Comparison of ENCODE assay signal across 27 cellular contexts in genomic region chr9:114475412-114476136, GRCh38.
"Had no signal": no experiment of that assay in that cellular context is flagged by ENCODE, and none has a peak within 500 bp of the region (broad histone marks: within the 10 kb centered on the region; RNA-seq: fewer than 3 reads in every experiment).

No MANE protein-coding gene starts in this region.

- ATAC-seq: activated T-cell treated with anti-CD3 and anti-CD28 coated beads, Interleukin-2, amount 50 U/mL, for 72 hours; gastrocnemius medialis; pancreas; right lobe of liver had no signal

- H3K27me3 Mint-ChIP-seq: central memory CD8-positive, alpha-beta T cell; type B pancreatic cell had no signal

- DNase-seq: activated CD4-positive, alpha-beta T cell treated with anti-CD3 and anti-CD28 coated beads for 1 hour; activated CD4-positive, alpha-beta T cell treated with anti-CD3 and anti-CD28 coated beads, Interleukin-2, amount 50 U/mL, for 4 hours; activated effector memory CD4-positive, alpha-beta T cell treated with anti-CD3 and anti-CD28 coated beads, Interleukin-2, amount 50 U/mL, for 16 hours; activated naive CD4-positive, alpha-beta T cell treated with anti-CD3 and anti-CD28 coated beads, Interleukin-2, amount 10 ng/mL, durations not matched to agents 7 days and 5 days; activated T-cell treated with anti-CD3 and anti-CD28 coated beads, Interleukin-2, amount 50 U/mL, for 72 hours; amniotic stem cell; effector memory CD4-positive, alpha-beta T cell; esophagus squamous epithelium; gastrocnemius medialis; hippocampal formation; left ventricle myocardium inferior; mammary epithelial cell; midbrain; right lobe of liver; stimulated activated CD4-positive, alpha-beta T cell treated with anti-CD3 and anti-CD28 coated beads, Interleukin-1b, Interleukin-23, amount 100 ng/mL, for 48 hours; SW 1271 had no signal

- H3K36me3 ChIP-seq: breast epithelium, gastrocnemius medialis, left ventricle myocardium inferior, neutrophil, pancreas, right lobe of liver, thoracic aorta had no signal

- H3K9me3 ChIP-seq: breast epithelium, esophagus squamous epithelium, gastrocnemius medialis, left ventricle myocardium inferior, neutrophil, pancreas, right lobe of liver, thoracic aorta, vagina had no signal

- H3K27me3 ChIP-seq: breast epithelium, esophagus squamous epithelium, gastrocnemius medialis, pancreas, right lobe of liver, vagina had no signal

- H3K27ac Mint-ChIP-seq: activated naive CD4-positive, alpha-beta T cell treated with anti-CD3 and anti-CD28 coated beads, Interleukin-2, amount 10 ng/mL, durations not matched to agents 7 days and 5 days; activated T-cell treated with anti-CD3 and anti-CD28 coated beads, Interleukin-2, amount 50 U/mL, for 72 hours; nephron; T-helper 2 cell treated with Interferon-gamma antibody and Interleukin-4, amounts not matched to agents 5 μg/mL and 100 μg/mL, for 36 hours; type B pancreatic cell had no signal

- H3K4me3 Mint-ChIP-seq: activated naive CD4-positive, alpha-beta T cell treated with anti-CD3 and anti-CD28 coated beads, Interleukin-2, amount 10 ng/mL, durations not matched to agents 7 days and 5 days; activated T-cell treated with anti-CD3 and anti-CD28 coated beads, Interleukin-2, amount 50 U/mL, for 72 hours; central memory CD8-positive, alpha-beta T cell; nephron; T-helper 2 cell treated with Interferon-gamma antibody and Interleukin-4, amounts not matched to agents 5 μg/mL and 100 μg/mL, for 36 hours; type B pancreatic cell had no signal

- H3K4me3 ChIP-seq: breast epithelium, esophagus squamous epithelium, gastrocnemius medialis, left ventricle myocardium inferior, pancreas, right lobe of liver, SK-N-MC, skin epidermis, thoracic aorta, vagina had no signal

- H3K4me1 ChIP-seq: breast epithelium, gastrocnemius medialis, left ventricle myocardium inferior, right lobe of liver, vagina had no signal

- H3K27ac ChIP-seq: breast epithelium, esophagus squamous epithelium, gastrocnemius medialis, left ventricle myocardium inferior, neutrophil, pancreas, right lobe of liver, SK-N-MC, skin epidermis, thoracic aorta, vagina had no signal

- H3K9me3 Mint-ChIP-seq: activated naive CD4-positive, alpha-beta T cell treated with anti-CD3 and anti-CD28 coated beads, Interleukin-2, amount 10 ng/mL, durations not matched to agents 7 days and 5 days; activated T-cell treated with anti-CD3 and anti-CD28 coated beads, Interleukin-2, amount 50 U/mL, for 72 hours; central memory CD8-positive, alpha-beta T cell; nephron; T-helper 2 cell treated with Interferon-gamma antibody and Interleukin-4, amounts not matched to agents 5 μg/mL and 100 μg/mL, for 36 hours; type B pancreatic cell had no signal

- H3K36me3 Mint-ChIP-seq: activated naive CD4-positive, alpha-beta T cell treated with anti-CD3 and anti-CD28 coated beads, Interleukin-2, amount 10 ng/mL, durations not matched to agents 7 days and 5 days; type B pancreatic cell had no signal
